ENCODE assay signal across 23 cellular contexts in the genomic region with DNA sequence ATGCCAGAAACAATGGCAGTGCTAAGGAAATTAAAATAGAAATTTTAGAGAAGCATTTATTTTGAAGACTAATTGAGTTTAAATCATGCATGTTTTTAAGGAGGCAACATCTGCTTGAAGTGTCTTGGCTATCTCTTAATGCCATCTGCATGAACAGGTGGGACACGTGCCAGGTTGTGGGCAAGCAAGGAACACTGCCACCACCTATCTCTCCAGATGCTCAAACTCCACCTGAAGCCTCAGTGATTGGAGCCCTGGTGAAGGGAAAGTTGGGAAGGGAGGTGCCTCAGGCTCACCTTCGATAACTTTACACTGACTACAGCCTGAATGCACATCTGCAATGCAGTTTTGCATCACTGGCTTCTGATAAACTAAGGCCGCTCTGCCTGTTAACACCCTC.
A peak's percentile ranks its signal among the peaks of the same experiment; 100 is the strongest.
DNase-seq lines count a peak whose midpoint lies in the region; TF ChIP-seq lines count a peak whose summit lies in the region.
"Had no signal": no experiment of that assay in that cellular context is flagged by ENCODE, and none has a peak within 500 bp of the region (broad histone marks: within the 10 kb centered on the region; RNA-seq: fewer than 3 reads in every experiment).

No MANE protein-coding gene starts in this region.

- peaks cover 67% of the 10 kb centered on the region for H3K4me1 ChIP-seq in DOHH2 (ENCODE audit: control insufficient read depth, low read length)
- H3K4me1 ChIP-seq in CD8-positive, alpha-beta memory T cell (ENCODE audit: insufficient read depth, low read length) = no peaks in the 10 kb centered on the region
- H3K4me1 ChIP-seq: A549; BE2C; BLaER1 treated with 17β-estradiol and CSF1 and Interleukin-3, amounts not matched to agents 10 nM and 100 nM had no signal

- peak overlapping the region; percentile 78 for H3K4me2 ChIP-seq in DOHH2 (ENCODE audit: low read length)
- H3K4me2 ChIP-seq: A549; BLaER1 treated with 17β-estradiol and CSF1 and Interleukin-3, amounts not matched to agents 10 nM and 100 nM had no signal

- peaks cover 20% of the 10 kb centered on the region for H3K9me3 ChIP-seq in DOHH2 (ENCODE audit: control insufficient read depth, insufficient read depth, low read length)
- H3K9me3 ChIP-seq in CD8-positive, alpha-beta memory T cell (ENCODE audit: low read length) = no peaks in the 10 kb centered on the region
- H3K9me3 ChIP-seq: A549, BE2C, HAP-1 had no signal

- no peaks in the 10 kb centered on the region for H4K20me1 ChIP-seq in DOHH2 (ENCODE audit: control insufficient read depth, insufficient read depth, low read depth, low read length)
- H4K20me1 ChIP-seq: BLaER1 treated with 17β-estradiol and CSF1 and Interleukin-3, amounts not matched to agents 10 nM and 100 nM had no signal

- H3K9me2 ChIP-seq in DOHH2 (replicated peaks; ENCODE audit: control insufficient read depth, low read length) = no peaks in the 10 kb centered on the region

- no peaks in the 10 kb centered on the region for H3K36me3 Mint-ChIP-seq in activated naive CD8-positive, alpha-beta T cell treated with anti-CD3 and anti-CD28 coated beads for 36 hours
- H3K36me3 Mint-ChIP-seq in CD8-positive, alpha-beta memory T cell = peaks cover 0 to 1% (median 0%) of the 10 kb centered on the region in 3 donors
- H3K36me3 Mint-ChIP-seq: CD14-positive monocyte had no signal

- no peaks in the 10 kb centered on the region for H3K4me1 Mint-ChIP-seq in activated naive CD8-positive, alpha-beta T cell treated with anti-CD3 and anti-CD28 coated beads for 36 hours
- no peaks in the 10 kb centered on the region for H3K4me1 Mint-ChIP-seq in CD8-positive, alpha-beta memory T cell
- H3K4me1 Mint-ChIP-seq: CD14-positive monocyte had no signal

- peaks cover 8% of the 10 kb centered on the region for H3K27me3 Mint-ChIP-seq in activated naive CD8-positive, alpha-beta T cell treated with anti-CD3 and anti-CD28 coated beads for 36 hours
- H3K27me3 Mint-ChIP-seq in CD8-positive, alpha-beta memory T cell = peaks cover 10 to 16% of the 10 kb centered on the region in 2 donors

- H3K36me3 ChIP-seq in DOHH2 (ENCODE audit: control insufficient read depth, low read length) = peaks cover 75% of the 10 kb centered on the region
- H3K36me3 ChIP-seq in CD8-positive, alpha-beta memory T cell (ENCODE audit: insufficient read depth, low read length) = no peaks in the 10 kb centered on the region
- H3K36me3 ChIP-seq: BE2C, HAP-1 had no signal

- POLR2A ChIA-PET in CD8-positive, alpha-beta memory T cell (lab: Charles Lee) = no interaction called here

- H3K79me2 ChIP-seq in DOHH2 (ENCODE audit: control insufficient read depth, low read length) = no peaks in the 10 kb centered on the region

- H3K27ac ChIP-seq in DOHH2 (ENCODE audit: low read depth, low read length) = peak overlapping the region; percentile 92
- H3K27ac ChIP-seq in CD8-positive, alpha-beta memory T cell (ENCODE audit: low read depth, low read length) = no peak overlapping the region
- H3K27ac ChIP-seq: A549; BLaER1 treated with 17β-estradiol and CSF1 and Interleukin-3, amounts not matched to agents 10 nM and 100 nM had no signal

- CTCF ChIA-PET in CD8-positive, alpha-beta memory T cell (lab: Charles Lee) = no interaction called here

- no peak overlapping the region for H3K4me3 Mint-ChIP-seq in activated naive CD8-positive, alpha-beta T cell treated with anti-CD3 and anti-CD28 coated beads for 36 hours
- no peak overlapping the region for H3K4me3 Mint-ChIP-seq in CD8-positive, alpha-beta memory T cell
- H3K4me3 Mint-ChIP-seq: CD14-positive monocyte; CD4-positive, alpha-beta T cell; HFFc6 had no signal

- no peak overlapping the region for H3K27ac Mint-ChIP-seq in activated naive CD8-positive, alpha-beta T cell treated with anti-CD3 and anti-CD28 coated beads for 36 hours
- no peak overlapping the region for H3K27ac Mint-ChIP-seq in CD8-positive, alpha-beta memory T cell
- H3K27ac Mint-ChIP-seq: CD14-positive monocyte; CD4-positive, alpha-beta T cell; HFFc6 had no signal

- H3K27me3 ChIP-seq in DOHH2 (ENCODE audit: control insufficient read depth, low read length) = no peaks in the 10 kb centered on the region
- no peaks in the 10 kb centered on the region for H3K27me3 ChIP-seq in CD8-positive, alpha-beta memory T cell (ENCODE audit: insufficient read depth, low read length, poor library complexity, severe bottlenecking)
- H3K27me3 ChIP-seq: BE2C; BLaER1 treated with 17β-estradiol and CSF1 and Interleukin-3, amounts not matched to agents 10 nM and 100 nM had no signal

- H3K9me3 Mint-ChIP-seq in activated naive CD8-positive, alpha-beta T cell treated with anti-CD3 and anti-CD28 coated beads for 36 hours = no peaks in the 10 kb centered on the region
- H3K9me3 Mint-ChIP-seq in CD8-positive, alpha-beta memory T cell = peaks cover 0 to 3% (median 0%) of the 10 kb centered on the region in 5 donors
- H3K9me3 Mint-ChIP-seq: HFFc6 had no signal

- peak; percentile 82 for DNase-seq in DMS79 (lab: John Stamatoyannopoulos, UW)
- DNase-seq in NCI-H2171 treated with DMSO at 0.1 percent for 48 hours (lab: John Stamatoyannopoulos, UW) = peak; percentile 80
- DNase-seq in activated naive CD8-positive, alpha-beta T cell treated with anti-CD3 and anti-CD28 coated beads for 36 hours = no peak
- no peak for DNase-seq in NCI-H345 treated with DMSO at 0.1 percent for 48 hours (lab: John Stamatoyannopoulos, UW; ENCODE audit: unreplicated experiment)
- no peak for DNase-seq in CD8-positive, alpha-beta memory T cell
- DNase-seq: 8988T; ACHN; AML-193; BE2C; Calu3; CD4-positive, alpha-beta T cell; COR-L47; DND-41; EL; GDM1; GOT3; HFFc6 had no signal

- peaks cover 24% of the 10 kb centered on the region for H3F3A ChIP-seq in DOHH2 (ENCODE audit: control insufficient read depth, insufficient read depth)

- TF ChIP-seq CTCF in DOHH2 (IDR thresholded peaks at IDR 0.05; ENCODE audit: low read depth, low read length, poor library complexity, severe bottlenecking) = no peak

- H3K4me3 ChIP-seq in DOHH2 (ENCODE audit: low read length) = no peak overlapping the region
- no peak overlapping the region for H3K4me3 ChIP-seq in CD8-positive, alpha-beta memory T cell (ENCODE audit: low read length)
- H3K4me3 ChIP-seq: A549; BLaER1 treated with 17β-estradiol and CSF1 and Interleukin-3, amounts not matched to agents 10 nM and 100 nM; GM12878; HAP-1 had no signal

Comparison
In these comparisons a context has a peak if more than half of its experiments do, and no peak if none do; other contexts are left out.
1. DNase-seq: peak in DMS79 (single experiment) and NCI-H2171 treated with DMSO at 0.1 percent for 48 hours (single experiment); none in activated naive CD8-positive, alpha-beta T cell treated with anti-CD3 and anti-CD28 coated beads for 36 hours (single experiment), NCI-H345 treated with DMSO at 0.1 percent for 48 hours (single experiment) and CD8-positive, alpha-beta memory T cell (0 of 5).